ENCODE assay signal across 2 cellular contexts in genomic region chr2:219405451-219405850, GRCh38.
TF ChIP-seq lines count a peak whose summit lies in the region.

No MANE protein-coding gene starts in this region.

TF ChIP-seq in IMR-90, 13 proteins besides CTCF, POLR2A, EP300 and RAD21:
- TF ChIP-seq CEBPB (IDR thresholded peaks at IDR 0.05; ENCODE audit: low read depth, low read length) (no peak), NFE2L2 (IDR thresholded peaks at IDR 0.05; ENCODE audit: low read depth, low read length) (no peak), CHD1 (IDR thresholded peaks at IDR 0.05; ENCODE audit: low read depth, low read length) (no peak), MAZ (IDR thresholded peaks at IDR 0.05; ENCODE audit: borderline replicate concordance, low read depth, low read length) (no peak), BHLHE40 (IDR thresholded peaks at IDR 0.05; ENCODE audit: low read depth, low read length) (no peak), USF2 (IDR thresholded peaks at IDR 0.05; ENCODE audit: low read depth, low read length) (no peak), SMC3 (IDR thresholded peaks at IDR 0.05; ENCODE audit: low read depth, low read length) (no peak), MXI1 (IDR thresholded peaks at IDR 0.05; ENCODE audit: borderline replicate concordance, low read depth, low read length) (no peak), FOS (IDR thresholded peaks at IDR 0.05; ENCODE audit: low read depth, low read length) (no peak), RFX5 (IDR thresholded peaks at IDR 0.05; ENCODE audit: low read depth, low read length) (no peak), RCOR1 (IDR thresholded peaks at IDR 0.05; ENCODE audit: insufficient replicate concordance, low read length) (no peak), MAFK (IDR thresholded peaks at IDR 0.05; ENCODE audit: low read depth, low read length) (no peak)
- TF ChIP-seq, protein P1, sequence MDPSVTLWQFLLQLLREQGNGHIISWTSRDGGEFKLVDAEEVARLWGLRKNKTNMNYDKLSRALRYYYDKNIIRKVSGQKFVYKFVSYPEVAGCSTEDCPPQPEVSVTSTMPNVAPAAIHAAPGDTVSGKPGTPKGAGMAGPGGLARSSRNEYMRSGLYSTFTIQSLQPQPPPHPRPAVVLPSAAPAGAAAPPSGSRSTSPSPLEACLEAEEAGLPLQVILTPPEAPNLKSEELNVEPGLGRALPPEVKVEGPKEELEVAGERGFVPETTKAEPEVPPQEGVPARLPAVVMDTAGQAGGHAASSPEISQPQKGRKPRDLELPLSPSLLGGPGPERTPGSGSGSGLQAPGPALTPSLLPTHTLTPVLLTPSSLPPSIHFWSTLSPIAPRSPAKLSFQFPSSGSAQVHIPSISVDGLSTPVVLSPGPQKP (IDR thresholded peaks at IDR 0.05; ENCODE audit: borderline replicate concordance, low read depth, low read length), result no peak
TF ChIP-seq in IMR-90: peak in this region for 0.

TF ChIP-seq in HepG2, 621 proteins besides CTCF, POLR2A, EP300 and RAD21:
- TF ChIP-seq DNMT3B (CRISPR knock-in tag; conservative IDR thresholded peaks at IDR 0.05) (no peak), STAG1 (CRISPR knock-in tag; IDR thresholded peaks at IDR 0.05) (peak; percentile 25; the same call in 1 of the 2 replicates), HNF4A (CRISPR knock-in tag; IDR thresholded peaks at IDR 0.05) (peak; percentile 53), ZNF543 (CRISPR knock-in tag; IDR thresholded peaks at IDR 0.05) (peak; percentile 93; the same call in 1 of the 2 replicates)
- TF ChIP-seq, protein P2, sequence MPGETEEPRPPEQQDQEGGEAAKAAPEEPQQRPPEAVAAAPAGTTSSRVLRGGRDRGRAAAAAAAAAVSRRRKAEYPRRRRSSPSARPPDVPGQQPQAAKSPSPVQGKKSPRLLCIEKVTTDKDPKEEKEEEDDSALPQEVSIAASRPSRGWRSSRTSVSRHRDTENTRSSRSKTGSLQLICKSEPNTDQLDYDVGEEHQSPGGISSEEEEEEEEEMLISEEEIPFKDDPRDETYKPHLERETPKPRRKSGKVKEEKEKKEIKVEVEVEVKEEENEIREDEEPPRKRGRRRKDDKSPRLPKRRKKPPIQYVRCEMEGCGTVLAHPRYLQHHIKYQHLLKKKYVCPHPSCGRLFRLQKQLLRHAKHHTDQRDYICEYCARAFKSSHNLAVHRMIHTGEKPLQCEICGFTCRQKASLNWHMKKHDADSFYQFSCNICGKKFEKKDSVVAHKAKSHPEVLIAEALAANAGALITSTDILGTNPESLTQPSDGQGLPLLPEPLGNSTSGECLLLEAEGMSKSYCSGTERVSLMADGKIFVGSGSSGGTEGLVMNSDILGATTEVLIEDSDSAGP (CRISPR knock-in tag; IDR thresholded peaks at IDR 0.05; ENCODE audit: borderline replicate concordance), result peak; percentile 36; the same call in 1 of the 2 replicates
